Comparison of ENCODE assay signal across 8 cellular contexts in genomic region chr9:37027582-37028424, GRCh38.
A peak's percentile ranks its signal among the peaks of the same experiment; 100 is the strongest.
DNase-seq lines count a peak whose midpoint lies in the region; ATAC-seq lines count a peak whose summit lies in the region.

No MANE protein-coding gene starts in this region.

- ATAC-seq in GM18870 (IDR thresholded peaks at IDR 0.05; ENCODE audit: unreplicated experiment) (peak; percentile 71), HG03097 (IDR thresholded peaks at IDR 0.05; ENCODE audit: low FRiP score, unreplicated experiment) (peak; percentile 72)
- peak; percentile 89 for ATAC-seq in central memory CD8-positive, alpha-beta T cell (replicated peaks; ENCODE audit: extremely low read depth, poor library complexity, severe bottlenecking)

- H3K27ac Mint-ChIP-seq in central memory CD8-positive, alpha-beta T cell (ENCODE audit: low read depth), result no peak overlapping the region

- in situ Hi-C loops in ACHN (cut with HindIII; ENCODE audit: low pct_ligation_motif_present, low pct_unique_long_range_greater_than_20kb, low sequenced_read_pairs), result no loop called here

- DNase-seq in ACHN (peak; percentile 95), NCI-H2171 (lab: John Stamatoyannopoulos, UW) (peak; percentile 82), kidney tubule cell (ENCODE audit: low spot score) (peak; percentile 90)
- DNase-seq in activated CD4-positive, CD25-positive, alpha-beta regulatory T cell treated with anti-CD3 and anti-CD28 coated beads, Interleukin-2, amount 50 U/mL, for 16 hours (ENCODE audit: low read depth, low spot score), result peak; percentile 62
- DNase-seq in central memory CD8-positive, alpha-beta T cell (ENCODE audit: low spot score in 2 of 2), result peak; percentile 61 to 67
- peak; percentile 64 for DNase-seq in stimulated activated CD4-positive, alpha-beta T cell treated with anti-CD3 and anti-CD28 coated beads, Interleukin-2, amount 100 ng/mL, for 4 hours (ENCODE audit: low read depth)

- H3K4me3 Mint-ChIP-seq in central memory CD8-positive, alpha-beta T cell, result peak overlapping the region; percentile 60

- H3K36me3 Mint-ChIP-seq in central memory CD8-positive, alpha-beta T cell (ENCODE audit: insufficient read depth), result no peaks in the 10 kb centered on the region

- H3K27me3 Mint-ChIP-seq in central memory CD8-positive, alpha-beta T cell, result peaks cover 92% of the 10 kb centered on the region

- no peaks in the 10 kb centered on the region for H3K9me3 Mint-ChIP-seq in central memory CD8-positive, alpha-beta T cell

- peaks cover 27% of the 10 kb centered on the region for H3K4me1 Mint-ChIP-seq in central memory CD8-positive, alpha-beta T cell

Comparison
In these comparisons a context has a peak if more than half of its experiments do, and no peak if none do; other contexts are left out.
1. Peak in every context shown above with its lines: DNase-seq and ATAC-seq.